Comparison of ENCODE assay signal across 1 cellular context in genomic region chr4:86977621-86978184, GRCh38.
TF ChIP-seq lines count a peak whose summit lies in the region.

No MANE protein-coding gene starts in this region.

TF ChIP-seq in HepG2, 621 proteins besides CTCF, POLR2A, EP300 and RAD21 (continued from another document and continues in another):
- peak; percentile 62; the same call in 1 of the 2 replicates for TF ChIP-seq HBP1 (CRISPR knock-in tag; IDR thresholded peaks at IDR 0.05; ENCODE audit: low read depth)
- peak; percentile 89 for TF ChIP-seq FOXA1 (IDR thresholded peaks at IDR 0.05)
- peak; percentile 98 for TF ChIP-seq FOXA1 (CRISPR knock-in tag; IDR thresholded peaks at IDR 0.05)
- TF ChIP-seq HOMEZ (CRISPR knock-in tag; IDR thresholded peaks at IDR 0.05; ENCODE audit: low read depth): peak; percentile 98
- TF ChIP-seq ZNF121 (CRISPR knock-in tag; IDR thresholded peaks at IDR 0.05): no peak
- peak; percentile 48; the same call in 1 of the 2 replicates for TF ChIP-seq HNF1B (CRISPR knock-in tag; IDR thresholded peaks at IDR 0.05)
- peak; percentile 63; the same call in 1 of the 2 replicates for TF ChIP-seq RXRB (CRISPR knock-in tag; IDR thresholded peaks at IDR 0.05; ENCODE audit: borderline replicate concordance)
- peak; percentile 66; the same call in 1 of the 2 replicates for TF ChIP-seq ONECUT2 (CRISPR knock-in tag; IDR thresholded peaks at IDR 0.05)
- no peak for TF ChIP-seq ZNF296 (CRISPR knock-in tag; conservative IDR thresholded peaks at IDR 0.05)
- peak; percentile 71; the same call in 1 of the 2 replicates for TF ChIP-seq NFIC (IDR thresholded peaks at IDR 0.05; ENCODE audit: low read length)
- TF ChIP-seq ATF7 (IDR thresholded peaks at IDR 0.05): peak; percentile 33; the same call in 1 of the 2 replicates
- no peak for TF ChIP-seq ATF7 (CRISPR knock-in tag; IDR thresholded peaks at IDR 0.05)
- peak; percentile 69; the same call in 1 of the 2 replicates for TF ChIP-seq HNRNPL (IDR thresholded peaks at IDR 0.05; ENCODE audit: low read depth, low read length)
- peak; percentile 86 for TF ChIP-seq RCOR2 (CRISPR knock-in tag; IDR thresholded peaks at IDR 0.05)
- TF ChIP-seq PAXIP1 (CRISPR knock-in tag; conservative IDR thresholded peaks at IDR 0.05): peak; percentile 90
- TF ChIP-seq KDM1A (CRISPR knock-in tag; IDR thresholded peaks at IDR 0.05): peak; percentile 61; the same call in 1 of the 2 replicates
- TF ChIP-seq FOSL2 (CRISPR knock-in tag; IDR thresholded peaks at IDR 0.05): peak; percentile 100
- TF ChIP-seq ZMYM3 (CRISPR knock-in tag; IDR thresholded peaks at IDR 0.05): peak; percentile 86; the same call in 1 of the 2 replicates
- TF ChIP-seq MEF2D (CRISPR knock-in tag; IDR thresholded peaks at IDR 0.05): peak; percentile 41; the same call in 1 of the 2 replicates
- TF ChIP-seq MAFF (IDR thresholded peaks at IDR 0.05; ENCODE audit: low read depth, low read length): no peak
- no peak for TF ChIP-seq NBN (conservative IDR thresholded peaks at IDR 0.05)
- TF ChIP-seq ZNF430 (CRISPR knock-in tag; IDR thresholded peaks at IDR 0.05): 0 out of 2 replicates have a peak, but pooled peaks have one; percentile 27
- TF ChIP-seq FOXK2 (IDR thresholded peaks at IDR 0.05): peak; percentile 78
- peak; percentile 64; the same call in 1 of the 2 replicates for TF ChIP-seq ZNF609 (CRISPR knock-in tag; IDR thresholded peaks at IDR 0.05; ENCODE audit: borderline replicate concordance)
- peak; percentile 64; the same call in 1 of the 2 replicates for TF ChIP-seq MBD4 (IDR thresholded peaks at IDR 0.05; ENCODE audit: borderline replicate concordance, low read length)
- TF ChIP-seq ZKSCAN8 (CRISPR knock-in tag; IDR thresholded peaks at IDR 0.05; ENCODE audit: borderline replicate concordance): peak; percentile 100
- peak; percentile 92 for TF ChIP-seq ZMYM2 (CRISPR knock-in tag; IDR thresholded peaks at IDR 0.05)
- peak; percentile 53; the same call in 1 of the 2 replicates for TF ChIP-seq PATZ1 (CRISPR knock-in tag; IDR thresholded peaks at IDR 0.05)
- no peak for TF ChIP-seq MTA1 (CRISPR knock-in tag; IDR thresholded peaks at IDR 0.05; ENCODE audit: borderline replicate concordance)
- TF ChIP-seq ZNF670 (CRISPR knock-in tag; IDR thresholded peaks at IDR 0.05; ENCODE audit: borderline replicate concordance): no peak
- TF ChIP-seq ZGPAT (CRISPR knock-in tag; IDR thresholded peaks at IDR 0.05): peak; percentile 48; the same call in 1 of the 2 replicates
- TF ChIP-seq FOXJ3 (CRISPR knock-in tag; IDR thresholded peaks at IDR 0.05; ENCODE audit: borderline replicate concordance): peak; percentile 72; the same call in 1 of the 2 replicates
- TF ChIP-seq BHLHE40 (IDR thresholded peaks at IDR 0.05; ENCODE audit: low read length): peak; percentile 30; the same call in 1 of the 2 replicates
- TF ChIP-seq MED1 (CRISPR knock-in tag; IDR thresholded peaks at IDR 0.05): peak; percentile 90
- TF ChIP-seq ZFP90 (CRISPR knock-in tag; IDR thresholded peaks at IDR 0.05; ENCODE audit: borderline replicate concordance): no peak
- no peak for TF ChIP-seq SMYD3 (CRISPR knock-in tag; IDR thresholded peaks at IDR 0.05)
- no peak for TF ChIP-seq NPAS2 (CRISPR knock-in tag; IDR thresholded peaks at IDR 0.05; ENCODE audit: borderline replicate concordance)
- TF ChIP-seq HDAC1 (CRISPR knock-in tag; IDR thresholded peaks at IDR 0.05): peak; percentile 69
- peak; percentile 68 for TF ChIP-seq RFX3 (CRISPR knock-in tag; IDR thresholded peaks at IDR 0.05)
- TF ChIP-seq TCF7 (IDR thresholded peaks at IDR 0.05; ENCODE audit: low read depth): peak; percentile 64
- peak; percentile 60; the same call in 1 of the 2 replicates for TF ChIP-seq PITX1 (CRISPR knock-in tag; IDR thresholded peaks at IDR 0.05)
- peak; percentile 96 for TF ChIP-seq FOXP4 (CRISPR knock-in tag; IDR thresholded peaks at IDR 0.05)
- TF ChIP-seq NR2F6 (IDR thresholded peaks at IDR 0.05): peak; percentile 30; the same call in 1 of the 2 replicates
- TF ChIP-seq NR2F6 (CRISPR knock-in tag; IDR thresholded peaks at IDR 0.05): peak; percentile 64; the same call in 1 of the 2 replicates
- peak; percentile 43; the same call in 1 of the 2 replicates for TF ChIP-seq ZNF629 (CRISPR knock-in tag; conservative IDR thresholded peaks at IDR 0.05)
